ENCODE assay signal across 2 cellular contexts in genomic region chr2:201157694-201158093, GRCh38.
TF ChIP-seq lines count a peak whose summit lies in the region.

No MANE protein-coding gene starts in this region.

TF ChIP-seq in GM23338, 12 proteins besides CTCF, POLR2A, EP300 and RAD21:
- TF ChIP-seq ZNF114 (CRISPR knock-in tag; IDR thresholded peaks at IDR 0.05) (no peak), JUNB (IDR thresholded peaks at IDR 0.05; ENCODE audit: unreplicated experiment) (no peak), POLR2AphosphoS5 (IDR thresholded peaks at IDR 0.05; ENCODE audit: low read depth) (no peak), NANOG (IDR thresholded peaks at IDR 0.05; ENCODE audit: borderline replicate concordance) (no peak), ETS1 (IDR thresholded peaks at IDR 0.05) (no peak), EZH2 (IDR thresholded peaks at IDR 0.05; ENCODE audit: low read depth, unreplicated experiment) (no peak), ZNF462 (CRISPR knock-in tag; IDR thresholded peaks at IDR 0.05) (no peak), STAT1 (IDR thresholded peaks at IDR 0.05; ENCODE audit: unreplicated experiment) (no peak), EZH2phosphoT487 (IDR thresholded peaks at IDR 0.05; ENCODE audit: unreplicated experiment) (no peak)

TF ChIP-seq in endothelial cell of umbilical vein, 7 proteins besides CTCF, POLR2A, EP300 and RAD21:
- no peak for TF ChIP-seq GATA2 (IDR thresholded peaks at IDR 0.05; ENCODE audit: insufficient read depth, insufficient read length, low read depth, low read length)
- TF ChIP-seq POLR2AphosphoS5 (IDR thresholded peaks at IDR 0.05; ENCODE audit: insufficient read depth, low read depth, low read length), result no peak
- TF ChIP-seq FOS (IDR thresholded peaks at IDR 0.05; ENCODE audit: borderline replicate concordance, insufficient read depth, low read length), result no peak
- no peak for TF ChIP-seq MYC (IDR thresholded peaks at IDR 0.05; ENCODE audit: low read depth, low read length)
- TF ChIP-seq JUN (IDR thresholded peaks at IDR 0.05; ENCODE audit: borderline replicate concordance, insufficient read depth, insufficient read length, low read depth), result no peak
- TF ChIP-seq EZH2 (IDR thresholded peaks at IDR 0.05; ENCODE audit: borderline replicate concordance, low read depth, low read length, severe bottlenecking), result no peak
- TF ChIP-seq MAX (IDR thresholded peaks at IDR 0.05; ENCODE audit: insufficient read depth, insufficient read length), result no peak
